Comparison of ENCODE assay signal across 1 cellular context in the genomic region with DNA sequence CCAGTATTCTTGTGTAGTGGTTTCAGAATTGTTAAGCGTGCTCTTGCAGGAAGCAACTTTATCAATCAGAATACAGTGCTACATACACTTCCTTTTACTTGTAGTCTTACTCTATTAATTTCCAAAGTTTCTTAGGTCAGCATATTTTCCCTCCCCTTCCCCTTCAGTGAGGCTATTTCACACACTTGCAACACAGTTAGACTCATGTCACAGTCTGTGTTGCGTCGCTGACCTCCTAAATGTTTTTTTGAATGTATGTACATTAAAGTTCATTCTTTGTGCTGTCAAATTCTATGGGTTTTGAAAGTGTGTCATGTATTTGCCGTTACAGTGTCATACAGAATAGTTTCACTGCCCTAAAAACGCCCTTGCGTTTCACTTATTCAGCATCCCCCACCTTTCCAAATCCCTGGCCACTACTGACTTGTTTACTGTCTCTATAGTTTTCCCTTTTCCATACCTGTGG.
TF ChIP-seq lines count a peak whose summit lies in the region.

No MANE protein-coding gene starts in this region.

TF ChIP-seq in HepG2, 621 proteins besides CTCF, POLR2A, EP300 and RAD21:
- TF ChIP-seq ZNF615 (CRISPR knock-in tag; IDR thresholded peaks at IDR 0.05; ENCODE audit: borderline replicate concordance) (peak; percentile 65; the same call in 1 of the 2 replicates), MAFF (IDR thresholded peaks at IDR 0.05; ENCODE audit: low read depth, low read length) (peak; percentile 80), ZNF460 (CRISPR knock-in tag; IDR thresholded peaks at IDR 0.05; ENCODE audit: borderline replicate concordance) (no peak), MAFK (conservative IDR thresholded peaks at IDR 0.05 in 1 of 2, IDR thresholded peaks at IDR 0.05 in 1 of 2; ENCODE audit: low read length in 2 of 2) (peak; percentile 86 to 90)
